ENCODE assay signal across 8 cellular contexts in genomic region chr17:78781339-78782304, GRCh38. TPM values are rescaled to one million over a fixed set of nuclear protein-coding genes. Genes with fewer than 3 reads are reported as not detected.
A peak's percentile ranks its signal among the peaks of the same experiment; 100 is the strongest.
DNase-seq lines count a peak whose midpoint lies in the region; ATAC-seq and TF ChIP-seq lines count a peak whose summit lies in the region.

CYTH1 (minus strand) TSS chr17:78782273; CDS start chr17:78782223, 50 bp downstream.

- peaks cover 13% of the 10 kb centered on the region for H3K4me1 ChIP-seq in OCI-LY1 (ENCODE audit: insufficient read depth, low read length, severe bottlenecking)
- peaks cover 0 to 26% of the 10 kb centered on the region in 2 donors for H3K4me1 ChIP-seq in right atrium auricular region
- peaks cover 17% of the 10 kb centered on the region for H3K4me1 ChIP-seq in psoas muscle

- H3K4me2 ChIP-seq in OCI-LY1 (ENCODE audit: low read length): peak within 1 kb of the TSS; percentile 89

- no peaks in the 10 kb centered on the region; the same call in 1 of the 2 replicates for H3F3A ChIP-seq in OCI-LY1 (ENCODE audit: insufficient read depth, low read length)

- H3K9ac ChIP-seq in OCI-LY1 (ENCODE audit: low read length): peak within 1 kb of the TSS; percentile 77

- no peaks in the 10 kb centered on the region for H3K36me3 ChIP-seq in OCI-LY1 (ENCODE audit: insufficient read depth, low read length)
- H3K36me3 ChIP-seq in right atrium auricular region: no peaks in the 10 kb centered on the region
- no peaks in the 10 kb centered on the region for H3K36me3 ChIP-seq in psoas muscle (ENCODE audit: insufficient read depth in 1 of 2, low read depth in 1 of 2)

- ATAC-seq in psoas muscle: peak; percentile 9 to 42 (median 33)

- no peaks in the 10 kb centered on the region for H3K27me3 ChIP-seq in OCI-LY1 (ENCODE audit: insufficient read depth, low read length)
- H3K27me3 ChIP-seq in right atrium auricular region: no peaks in the 10 kb centered on the region
- no peaks in the 10 kb centered on the region for H3K27me3 ChIP-seq in psoas muscle (ENCODE audit: insufficient read depth in 3 of 3, low read length in 2 of 3)

- peak; percentile 34 for TF ChIP-seq POLR2A in GM10847 (IDR thresholded peaks at IDR 0.05; ENCODE audit: extremely low read depth, insufficient read length)

- no peaks in the 10 kb centered on the region for H3K79me2 ChIP-seq in OCI-LY1 (ENCODE audit: insufficient read depth, low read length)

- H3K9me3 ChIP-seq in OCI-LY1 (ENCODE audit: low read length) (no peaks in the 10 kb centered on the region), right atrium auricular region (no peaks in the 10 kb centered on the region), psoas muscle (no peaks in the 10 kb centered on the region)

- peak within 1 kb of the TSS; percentile 82 for H2AFZ ChIP-seq in OCI-LY1 (ENCODE audit: low read length)

- peak within 1 kb of the TSS; percentile 46 for H3K27ac ChIP-seq in OCI-LY1 (ENCODE audit: low read depth, low read length, poor library complexity, severe bottlenecking)
- H3K27ac ChIP-seq in angular gyrus (ENCODE audit: low read depth, low read length): peak within 1 kb of the TSS; percentile 96
- peak within 1 kb of the TSS; percentile 96 to 97 for H3K27ac ChIP-seq in right atrium auricular region
- H3K27ac ChIP-seq in psoas muscle: peak within 1 kb of the TSS; percentile 95

- TF ChIP-seq CTCF in HFF-Myc (IDR thresholded peaks at IDR 0.05; ENCODE audit: low read depth, low read length, missing control alignments) (no peak), OCI-LY1 (IDR thresholded peaks at IDR 0.05; ENCODE audit: low read length) (no peak), right atrium auricular region (IDR thresholded peaks at IDR 0.05) (no peak), psoas muscle (IDR thresholded peaks at IDR 0.05) (no peak)

- DNase-seq in HFF-Myc (ENCODE audit: extremely low read depth, low read depth) (no peak), right atrium auricular region (ENCODE audit: low spot score) (no peak), psoas muscle (peak; percentile 60 to 82), SHP77 treated with DMSO at 0.1 percent for 48 hours (lab: John Stamatoyannopoulos, UW) (no peak), KBM-7 (no peak)

- intact Hi-C loops in psoas muscle (cut with DNase I): loop anchor here (5.0 kb wide), 3 partner anchors 44 to 64 kb away; no protein-coding TSS in a partner anchor

- in situ Hi-C loops in KBM-7 (cut with MboI; ENCODE audit: low pct_unique_long_range_greater_than_20kb, low sequenced_read_pairs): no loop called here

- no peaks in the 10 kb centered on the region for H3K9me2 ChIP-seq in OCI-LY1 (ENCODE audit: low read depth, low read length)

- peak within 1 kb of the TSS; percentile 69 for H3K4me3 ChIP-seq in HFF-Myc (replicated peaks; ENCODE audit: low read depth, low read length)
- peak within 1 kb of the TSS; percentile 75 for H3K4me3 ChIP-seq in OCI-LY1 (ENCODE audit: low read depth, low read length, poor library complexity, severe bottlenecking)
- peak within 1 kb of the TSS; percentile 95 to 100 for H3K4me3 ChIP-seq in right atrium auricular region
- peak within 1 kb of the TSS; percentile 95 for H3K4me3 ChIP-seq in psoas muscle

- WGBS in psoas muscle, 3 donors: 1 to 2% (median 1%) methylated on average over 73 to 127 of the region's 127 CpGs

- no peaks in the 10 kb centered on the region for H4K20me1 ChIP-seq in OCI-LY1 (ENCODE audit: insufficient read depth, low read length)

RNA-seq across cellular contexts. Expression of gene CYTH1, which starts in this region (rescaled TPM):
- total RNA-seq in right atrium auricular region (10 to 100 TPM; 23.8 to 31.0 TPM), psoas muscle (10 to 100 TPM; 25.6 to 40.4 (median 34.0) TPM)
- 10 to 100 TPM; 18.7 to 38.0 (median 23.9) TPM for polyA plus RNA-seq in psoas muscle

Comparison
In these comparisons a context has a peak if more than half of its experiments do, and no peak if none do; other contexts are left out.
1. DNase-seq: peak in psoas muscle (2 of 2); none in HFF-Myc (single experiment), right atrium auricular region (single experiment), SHP77 treated with DMSO at 0.1 percent for 48 hours (single experiment) and KBM-7 (single experiment).
2. H3K27ac ChIP-seq: peak in every context shown above with its lines; median percentile 96 in right atrium auricular region; 96 in angular gyrus; 95 in psoas muscle; 46 in OCI-LY1.
3. Peak in every context shown above with its lines, with median percentiles within 50 percentile points of each other: H3K4me3 ChIP-seq.